Comparison of ENCODE assay signal across 20 cellular contexts in genomic region chrX:153374426-153374825, GRCh38. TPM values are rescaled to one million over a fixed set of nuclear protein-coding genes. Genes with fewer than 3 reads are reported as not detected.
DNase-seq lines count a peak whose midpoint lies in the region; ATAC-seq and TF ChIP-seq lines count a peak whose summit lies in the region.
"Had no signal": no experiment of that assay in that cellular context is flagged by ENCODE, and none has a peak within 500 bp of the region (broad histone marks: within the 10 kb centered on the region; RNA-seq: fewer than 3 reads in every experiment).

No MANE protein-coding gene starts in this region.

- peak; percentile 25; the same call in 1 of the 2 replicates for TF ChIP-seq CTCF in SK-N-SH (IDR thresholded peaks at IDR 0.05)
- peak; percentile 69 for TF ChIP-seq CTCF in OCI-LY7 (conservative IDR thresholded peaks at IDR 0.05; ENCODE audit: low read length)
- peak; percentile 19 for TF ChIP-seq CTCF in chondrocyte (IDR thresholded peaks at IDR 0.05)
- TF ChIP-seq CTCF in parathyroid adenoma (IDR thresholded peaks at IDR 0.05) = no peak

- H3K9me3 ChIP-seq in SK-N-SH (no peaks in the 10 kb centered on the region), OCI-LY7 (ENCODE audit: low read length) (no peaks in the 10 kb centered on the region), parathyroid adenoma (ENCODE audit: control insufficient read depth, low read length) (no peaks in the 10 kb centered on the region)
- H3K9me3 ChIP-seq: Peyer's patch had no signal

- ATAC-seq in SK-N-SH treated with all-trans-retinoic acid at 6 μM for 48 hours = no peak
- ATAC-seq: HepG2 had no signal

- H2AFZ ChIP-seq in SK-N-SH (ENCODE audit: low read depth) (no peak overlapping the region), OCI-LY7 (ENCODE audit: low read length) (peak overlapping the region; percentile 25; the same call in 1 of the 2 replicates), parathyroid adenoma (peak overlapping the region; percentile 28)

- no peaks in the 10 kb centered on the region for H4K20me1 ChIP-seq in SK-N-SH (ENCODE audit: insufficient read depth)
- H4K20me1 ChIP-seq in OCI-LY7 (ENCODE audit: insufficient read depth, low read length) = no peaks in the 10 kb centered on the region

- H3K9me2 ChIP-seq in SK-N-SH (no peaks in the 10 kb centered on the region), OCI-LY7 (ENCODE audit: insufficient read depth, low read length) (no peaks in the 10 kb centered on the region)

- CTCF ChIA-PET in SK-N-SH (lab: Yijun Ruan, JAX) (no interaction called here), OCI-LY7 (lab: Charles Lee; ENCODE audit: unreplicated experiment) (no interaction called here)

- no peak for DNase-seq in SK-N-SH
- DNase-seq in OCI-LY7 (ENCODE audit: low spot score) = peak; percentile 29
- DNase-seq in chondrocyte (ENCODE audit: low spot score) = no peak
- no peak for DNase-seq in NCI-H1436 treated with DMSO at 0.1 percent for 48 hours (lab: John Stamatoyannopoulos, UW)
- no peak for DNase-seq in NK-92 treated with Interleukin-12 subunit alpha and Interleukin-12 subunit beta, amount 100 ng/mL, for 24 hours (lab: John Stamatoyannopoulos, UW)
- DNase-seq in activated CD4-positive, alpha-beta T cell treated with anti-CD3 and anti-CD28 coated beads for 48 hours = no peak
- DNase-seq: COR-L47, DMS153, NCI-H1417, NCI-H2081 treated with DMSO at 0.1 percent for 48 hours, NCI-H2227 treated with DMSO at 0.1 percent for 48 hours, NCI-H526, Right ventricle myocardium superior had no signal

- no peak overlapping the region for H3K4me3 ChIP-seq in SK-N-SH (ENCODE audit: low read depth in 2 of 2, low read length in 1 of 2)
- no peak overlapping the region for H3K4me3 ChIP-seq in OCI-LY7 (ENCODE audit: low read depth, low read length, poor library complexity, severe bottlenecking)
- H3K4me3 ChIP-seq in parathyroid adenoma (ENCODE audit: low read depth, low read length) = no peak overlapping the region
- H3K4me3 ChIP-seq: BLaER1 treated with 17β-estradiol and CSF1 and Interleukin-3, amounts not matched to agents 10 nM and 100 nM; Peyer's patch had no signal

- TF ChIP-seq EP300 in SK-N-SH (IDR thresholded peaks at IDR 0.05; ENCODE audit: borderline replicate concordance in 1 of 2, low read depth in 1 of 2, low read length in 1 of 2) = no peak

- no peaks in the 10 kb centered on the region for H3K27me3 Mint-ChIP-seq in chondrocyte (ENCODE audit: low read depth)

- H3K4me3 Mint-ChIP-seq in chondrocyte (ENCODE audit: unreplicated experiment) = no peak overlapping the region

- no peak for TF ChIP-seq RAD21 in SK-N-SH (IDR thresholded peaks at IDR 0.05; ENCODE audit: low read length)

- WGBS in SK-N-SH (ENCODE audit: low lambda C conversion rate) = 39% methylated on average over 7 of the region's 7 CpGs

- H3K27ac Mint-ChIP-seq in chondrocyte (ENCODE audit: unreplicated experiment) = no peak overlapping the region

- H3K4me1 ChIP-seq in SK-N-SH (ENCODE audit: control insufficient read depth in 1 of 2, insufficient read depth in 2 of 2, low read depth in 1 of 2, low read length in 1 of 2) = no peaks in the 10 kb centered on the region; a peak in 1 of 4 replicates
- H3K4me1 ChIP-seq in OCI-LY7 (ENCODE audit: insufficient read depth, low read length, poor library complexity, severe bottlenecking) = peaks cover 14% of the 10 kb centered on the region
- H3K4me1 ChIP-seq in parathyroid adenoma = peaks cover 60% of the 10 kb centered on the region
- H3K4me1 ChIP-seq: Peyer's patch had no signal

- no peak overlapping the region for H3K27ac ChIP-seq in SK-N-SH (ENCODE audit: low read depth in 2 of 2, low read length in 1 of 2)
- H3K27ac ChIP-seq in OCI-LY7 (ENCODE audit: low read depth, low read length, poor library complexity, severe bottlenecking) = no peak overlapping the region
- peak overlapping the region; percentile 90 for H3K27ac ChIP-seq in parathyroid adenoma
- H3K27ac ChIP-seq: 22Rv1; BLaER1 treated with 17β-estradiol and CSF1 and Interleukin-3, amounts not matched to agents 10 nM and 100 nM; Peyer's patch had no signal

- intact Hi-C loops in OCI-LY7 (cut with micrococcal nuclease; ENCODE audit: unreplicated experiment) = no loop called here

- BruUV-seq in OCI-LY7 (replicated peaks; lab: Mats Ljungman, UMichigan) = no TSS peak

- H3K9ac ChIP-seq in SK-N-SH (no peak overlapping the region), parathyroid adenoma (no peak overlapping the region)
- H3K9ac ChIP-seq: BLaER1 treated with 17β-estradiol and CSF1 and Interleukin-3, amounts not matched to agents 10 nM and 100 nM had no signal

- peaks cover 15% of the 10 kb centered on the region for H3K9me3 Mint-ChIP-seq in chondrocyte (ENCODE audit: low read depth)

- H3F3A ChIP-seq in SK-N-SH (replicated peaks; ENCODE audit: insufficient read depth) = no peaks in the 10 kb centered on the region

- POLR2A ChIA-PET in SK-N-SH (lab: Yijun Ruan, JAX) = interaction anchor here (0.5 kb wide), 1 partner anchor 419 kb away, joined by 3 read pairs; no protein-coding TSS in a partner anchor
- POLR2A ChIA-PET in OCI-LY7 (lab: Charles Lee) = no interaction called here

- no peak overlapping the region for H3K4me2 ChIP-seq in SK-N-SH
- no peak overlapping the region for H3K4me2 ChIP-seq in OCI-LY7 (ENCODE audit: low read length)
- no peak overlapping the region for H3K4me2 ChIP-seq in parathyroid adenoma (ENCODE audit: low read length)
- H3K4me2 ChIP-seq: BLaER1 treated with 17β-estradiol and CSF1 and Interleukin-3, amounts not matched to agents 10 nM and 100 nM had no signal

- H3K4me1 Mint-ChIP-seq in chondrocyte (ENCODE audit: low read depth) = peaks cover 6% of the 10 kb centered on the region

- H3K79me2 ChIP-seq in SK-N-SH (ENCODE audit: insufficient read depth) = no peaks in the 10 kb centered on the region
- H3K79me2 ChIP-seq in OCI-LY7 (ENCODE audit: insufficient read depth, low read depth, low read length) = no peaks in the 10 kb centered on the region
- no peaks in the 10 kb centered on the region for H3K79me2 ChIP-seq in parathyroid adenoma

- H3K36me3 ChIP-seq in SK-N-SH (replicated peaks in 1 of 2; ENCODE audit: control insufficient read depth in 1 of 2, insufficient read depth in 2 of 2, low read length in 1 of 2) (no peaks in the 10 kb centered on the region), OCI-LY7 (ENCODE audit: insufficient read depth, low read length) (no peaks in the 10 kb centered on the region), parathyroid adenoma (ENCODE audit: control insufficient read depth, insufficient read depth, low read length) (no peaks in the 10 kb centered on the region)
- H3K36me3 ChIP-seq: BLaER1 treated with 17β-estradiol and CSF1 and Interleukin-3, amounts not matched to agents 10 nM and 100 nM; Peyer's patch had no signal

- H3K36me3 Mint-ChIP-seq in chondrocyte (ENCODE audit: low read depth) = no peaks in the 10 kb centered on the region

- peaks cover 15% of the 10 kb centered on the region for H3K27me3 ChIP-seq in SK-N-SH (ENCODE audit: insufficient read depth)
- no peaks in the 10 kb centered on the region for H3K27me3 ChIP-seq in parathyroid adenoma (ENCODE audit: control insufficient read depth, insufficient read depth, low read length)
- H3K27me3 ChIP-seq: Peyer's patch had no signal

TF ChIP-seq in SK-N-SH treated with all-trans-retinoic acid at 6 μM for 48 hours, 23 proteins besides CTCF, POLR2A, EP300 and RAD21 (continues in another document):
- no peak for TF ChIP-seq ARNTL (CRISPR knock-in tag; IDR thresholded peaks at IDR 0.05; ENCODE audit: borderline replicate concordance, low read depth)
- TF ChIP-seq TSHZ2 (CRISPR knock-in tag; IDR thresholded peaks at IDR 0.05) = no peak
- TF ChIP-seq OSR1 (CRISPR knock-in tag; IDR thresholded peaks at IDR 0.05) = no peak

RNA-seq across cellular contexts. Expression of gene PNMA6E, which starts 26.7 kb away (rescaled TPM):
- not detected in 2 replicates for polyA plus RNA-seq in SK-N-SH (2012; rRNA removed)
- polyA plus RNA-seq in SK-N-SH (2012; cell fraction: cytosol; rRNA removed) = not detected in 2 replicates
- polyA plus RNA-seq in SK-N-SH (2012; cell fraction: nucleus; rRNA removed) = not detected in 2 replicates
- total RNA-seq in OCI-LY7 (2014; rRNA removed; shearing (Covaris generic)) = not detected in 2 replicates
- total RNA-seq in OCI-LY7 (2022) (not detected in 2 replicates), chondrocyte (not detected in 3 replicates)
- total RNA-seq: HepG2, LHCN-M2, Peyer's patch, Right ventricle myocardium superior had no signal
- polyA plus RNA-seq: HepG2 had no signal

RNA-seq across cellular contexts. Expression of gene ZFP92, which starts 36.8 kb away (rescaled TPM):
- 0.28 TPM in 2 replicates for polyA plus RNA-seq in SK-N-SH (2012; rRNA removed)
- 0.23 and 0.25 TPM in 2 replicates for polyA plus RNA-seq in SK-N-SH (2012; cell fraction: cytosol; rRNA removed)
- polyA plus RNA-seq in SK-N-SH (2012; cell fraction: nucleus; rRNA removed) = 0.79 and 0.99 TPM in 2 replicates
- total RNA-seq in OCI-LY7 (2014; rRNA removed; shearing (Covaris generic)) = 0.03 TPM in 1 of 2 replicates, not detected in the other
- total RNA-seq in OCI-LY7 (2022) (not detected in 2 replicates), chondrocyte (0.10 to 1.6 TPM (median 1.5 TPM) in 3 replicates)
- total RNA-seq: LHCN-M2 had no signal
- polyA plus RNA-seq: HepG2 had no signal

RNA-seq across cellular contexts. Expression of gene ZNF275, which starts 40.5 kb away (rescaled TPM):
- 4.9 and 6.3 TPM in 2 replicates for polyA plus RNA-seq in SK-N-SH (2012; rRNA removed)
- polyA plus RNA-seq in SK-N-SH (2012; cell fraction: cytosol; rRNA removed) = 4.2 and 4.4 TPM in 2 replicates
- 12.3 and 17.2 TPM in 2 replicates for polyA plus RNA-seq in SK-N-SH (2012; cell fraction: nucleus; rRNA removed)
- total RNA-seq in OCI-LY7 (2014; rRNA removed; shearing (Covaris generic)) = 17.9 and 19.6 TPM in 2 replicates
- 20.2 and 34.6 TPM in 2 replicates for total RNA-seq in OCI-LY7 (2022)
- total RNA-seq in chondrocyte = 16.9 to 20.2 TPM (median 19.8 TPM) in 3 replicates

RNA-seq across cellular contexts. Expression of gene PNMA6F, which starts 52.9 kb away (rescaled TPM):
- not detected in 2 replicates for polyA plus RNA-seq in SK-N-SH (2012; rRNA removed)
- not detected in 2 replicates for polyA plus RNA-seq in SK-N-SH (2012; cell fraction: cytosol; rRNA removed)
- not detected in 2 replicates for polyA plus RNA-seq in SK-N-SH (2012; cell fraction: nucleus; rRNA removed)
- total RNA-seq in OCI-LY7 (2014; rRNA removed; shearing (Covaris generic)) = not detected in 2 replicates
- total RNA-seq in OCI-LY7 (2022) = not detected in 2 replicates
- not detected in 3 replicates for total RNA-seq in chondrocyte
- total RNA-seq: HepG2, LHCN-M2, Peyer's patch, Right ventricle myocardium superior had no signal
- polyA plus RNA-seq: HepG2 had no signal
